23 cellular contexts compared by ENCODE assay signal in genomic region chr2:98764499-98764898, GRCh38. TPM values are rescaled to one million over a fixed set of nuclear protein-coding genes. Genes with fewer than 3 reads are reported as not detected.
DNase-seq lines count a peak whose midpoint lies in the region; ATAC-seq and TF ChIP-seq lines count a peak whose summit lies in the region.
"Had no signal": no experiment of that assay in that cellular context is flagged by ENCODE, and none has a peak within 500 bp of the region (broad histone marks: within the 10 kb centered on the region; RNA-seq: fewer than 3 reads in every experiment).

No MANE protein-coding gene starts in this region.

- no peaks in the 10 kb centered on the region for H3K36me3 ChIP-seq in CD8-positive, alpha-beta T cell (ENCODE audit: insufficient read depth, low read length)
- H3K36me3 ChIP-seq: left ventricle myocardium inferior, SJCRH30 had no signal

- intact Hi-C loops in CD8-positive, alpha-beta T cell (cut with DNase I, micrococcal nuclease), result no loop called here
- intact Hi-C loops in dendritic cell treated with granulocyte-macrophage colony-stimulating factor and Interleukin-4, amounts not matched to agents 40 ng/mL and 50 ng/mL, for 4 days (cut with micrococcal nuclease), result loop anchor here (2.0 kb wide), 1 partner anchor 16 kb away; no protein-coding TSS in a partner anchor

- ATAC-seq in CD8-positive, alpha-beta T cell, result no peak
- ATAC-seq: activated naive CD8-positive, alpha-beta T cell treated with anti-CD3 and anti-CD28 coated beads, Interleukin-2, amount 50 U/mL, for 24 hours; body of pancreas; sciatic nerve had no signal

- no peaks in the 10 kb centered on the region for H3K9me3 ChIP-seq in CD8-positive, alpha-beta T cell (ENCODE audit: low read length)
- H3K9me3 ChIP-seq: body of pancreas, left ventricle myocardium inferior, SJCRH30 had no signal

- TF ChIP-seq POLR2A in NB4 (IDR thresholded peaks at IDR 0.05; ENCODE audit: extremely low read depth, insufficient read length), result no peak

- CTCF ChIA-PET in CD8-positive, alpha-beta T cell (lab: Charles Lee), result no interaction called here

- H3K27me3 ChIP-seq in CD8-positive, alpha-beta T cell (ENCODE audit: insufficient read depth, low read length), result no peaks in the 10 kb centered on the region
- H3K27me3 ChIP-seq: body of pancreas, SJCRH30 had no signal

- no peak overlapping the region for H3K4me3 Mint-ChIP-seq in CD8-positive, alpha-beta T cell
- peak overlapping the region; percentile 61 for H3K4me3 Mint-ChIP-seq in dendritic cell treated with granulocyte-macrophage colony-stimulating factor and Interleukin-4, amounts not matched to agents 40 ng/mL and 50 ng/mL, for 4 days
- H3K4me3 Mint-ChIP-seq in nephron progenitor cell, result no peak overlapping the region
- H3K4me3 Mint-ChIP-seq: activated naive CD8-positive, alpha-beta T cell treated with anti-CD3 and anti-CD28 coated beads, Interleukin-2, amount 50 U/mL, for 24 hours; nephron; T-helper 2 cell treated with Interferon-gamma antibody and Interleukin-4, amounts not matched to agents 5 μg/mL and 100 μg/mL, for 36 hours had no signal

- H3K27ac Mint-ChIP-seq in CD8-positive, alpha-beta T cell, result peak overlapping the region; percentile 62
- peak overlapping the region; percentile 89 for H3K27ac Mint-ChIP-seq in dendritic cell treated with granulocyte-macrophage colony-stimulating factor and Interleukin-4, amounts not matched to agents 40 ng/mL and 50 ng/mL, for 4 days
- H3K27ac Mint-ChIP-seq in nephron progenitor cell, result no peak overlapping the region
- H3K27ac Mint-ChIP-seq: activated naive CD8-positive, alpha-beta T cell treated with anti-CD3 and anti-CD28 coated beads, Interleukin-2, amount 50 U/mL, for 24 hours; nephron; T-helper 2 cell treated with Interferon-gamma antibody and Interleukin-4, amounts not matched to agents 5 μg/mL and 100 μg/mL, for 36 hours had no signal

- no peaks in the 10 kb centered on the region for H3K27me3 Mint-ChIP-seq in CD8-positive, alpha-beta T cell (ENCODE audit: low read depth)
- no peaks in the 10 kb centered on the region for H3K27me3 Mint-ChIP-seq in dendritic cell treated with granulocyte-macrophage colony-stimulating factor and Interleukin-4, amounts not matched to agents 40 ng/mL and 50 ng/mL, for 4 days
- peaks cover 13% of the 10 kb centered on the region for H3K27me3 Mint-ChIP-seq in nephron progenitor cell (ENCODE audit: low read depth, poor library complexity)
- H3K27me3 Mint-ChIP-seq: activated naive CD8-positive, alpha-beta T cell treated with anti-CD3 and anti-CD28 coated beads, Interleukin-2, amount 50 U/mL, for 24 hours; CD4-positive, CD25-positive, alpha-beta regulatory T cell had no signal

- DNase-seq in AML-193 (lab: John Stamatoyannopoulos, UW) (peak; percentile 79), NB4 (ENCODE audit: low read depth) (peak; percentile 63), kidney glomerular epithelial cell (lab: John Stamatoyannopoulos, UW) (no peak), nephron progenitor cell (no peak), NCI-H1105 treated with DMSO at 0.1 percent for 48 hours (lab: John Stamatoyannopoulos, UW) (no peak), NCI-H510A treated with DMSO at 0.1 percent for 48 hours (lab: John Stamatoyannopoulos, UW) (no peak)
- no peak for DNase-seq in CD8-positive, alpha-beta T cell
- DNase-seq: ACHN; activated CD4-positive, alpha-beta T cell treated with anti-CD3 and anti-CD28 coated beads, Interleukin-2, amount 50 U/mL, for 4 hours; activated naive CD8-positive, alpha-beta T cell treated with anti-CD3 and anti-CD28 coated beads, Interleukin-2, amount 50 U/mL, for 24 hours; body of pancreas; CD4-positive, CD25-positive, alpha-beta regulatory T cell; DMS79; left ventricle myocardium inferior; midbrain; NCI-H146; PC-9; SJCRH30 had no signal

- no peak overlapping the region for H3K4me3 ChIP-seq in CD8-positive, alpha-beta T cell (ENCODE audit: low read depth, low read length)
- H3K4me3 ChIP-seq in NB4 (ENCODE audit: low read depth, low read length), result no peak overlapping the region
- H3K4me3 ChIP-seq: body of pancreas, left ventricle myocardium inferior, PC-9, SJCRH30 had no signal

- peaks cover 67% of the 10 kb centered on the region for H3K4me1 Mint-ChIP-seq in CD8-positive, alpha-beta T cell (ENCODE audit: low read depth)
- H3K4me1 Mint-ChIP-seq in dendritic cell treated with granulocyte-macrophage colony-stimulating factor and Interleukin-4, amounts not matched to agents 40 ng/mL and 50 ng/mL, for 4 days (ENCODE audit: low read depth), result peaks cover 95% of the 10 kb centered on the region
- no peaks in the 10 kb centered on the region for H3K4me1 Mint-ChIP-seq in nephron progenitor cell

- H3K4me1 ChIP-seq in CD8-positive, alpha-beta T cell (ENCODE audit: insufficient read depth, low read length), result peaks cover 59% of the 10 kb centered on the region

- no peak for TF ChIP-seq CTCF in CD8-positive, alpha-beta T cell (IDR thresholded peaks at IDR 0.05)
- TF ChIP-seq CTCF in NB4 (IDR thresholded peaks at IDR 0.05; ENCODE audit: low read depth, low read length) (no peak), nephron progenitor cell (IDR thresholded peaks at IDR 0.05) (no peak)

- H3K36me3 Mint-ChIP-seq in CD8-positive, alpha-beta T cell, result peaks cover 9% of the 10 kb centered on the region
- peaks cover 44% of the 10 kb centered on the region for H3K36me3 Mint-ChIP-seq in dendritic cell treated with granulocyte-macrophage colony-stimulating factor and Interleukin-4, amounts not matched to agents 40 ng/mL and 50 ng/mL, for 4 days (ENCODE audit: low read depth)
- no peaks in the 10 kb centered on the region for H3K36me3 Mint-ChIP-seq in nephron progenitor cell (ENCODE audit: low read depth)

- no peaks in the 10 kb centered on the region for H3K9me3 Mint-ChIP-seq in CD8-positive, alpha-beta T cell
- no peaks in the 10 kb centered on the region for H3K9me3 Mint-ChIP-seq in dendritic cell treated with granulocyte-macrophage colony-stimulating factor and Interleukin-4, amounts not matched to agents 40 ng/mL and 50 ng/mL, for 4 days
- no peaks in the 10 kb centered on the region for H3K9me3 Mint-ChIP-seq in nephron progenitor cell
- H3K9me3 Mint-ChIP-seq: activated naive CD8-positive, alpha-beta T cell treated with anti-CD3 and anti-CD28 coated beads, Interleukin-2, amount 50 U/mL, for 24 hours; nephron; T-helper 2 cell treated with Interferon-gamma antibody and Interleukin-4, amounts not matched to agents 5 μg/mL and 100 μg/mL, for 36 hours had no signal

- H3K27ac ChIP-seq in CD8-positive, alpha-beta T cell (ENCODE audit: low read depth, low read length), result no peak overlapping the region
- H3K27ac ChIP-seq: body of pancreas, epithelial cell of prostate, left ventricle myocardium inferior, PC-9, SJCRH30 had no signal

- POLR2A ChIA-PET in CD8-positive, alpha-beta T cell (lab: Charles Lee), result interaction anchor here (0.7 to 1.2 kb wide), 3 partner anchors 20 to 747 kb away, joined by 3 to 5 read pairs (median 3); no protein-coding TSS in a partner anchor

RNA-seq across cellular contexts. Expression of gene MGAT4A, which starts 33.6 kb away (rescaled TPM):
- total RNA-seq in CD8-positive, alpha-beta T cell, result 100 to 1,000 TPM; 226 to 229 TPM

Comparison
In these comparisons a context has a peak if more than half of its experiments do, and no peak if none do; other contexts are left out.
1. DNase-seq: peak in AML-193 (2 of 2) and NB4 (single experiment); none in CD8-positive, alpha-beta T cell (0 of 7), kidney glomerular epithelial cell (single experiment), nephron progenitor cell (single experiment), NCI-H1105 treated with DMSO at 0.1 percent for 48 hours (single experiment) and NCI-H510A treated with DMSO at 0.1 percent for 48 hours (single experiment).